Comparison of ENCODE assay signal across 8 cellular contexts in the genomic region with DNA sequence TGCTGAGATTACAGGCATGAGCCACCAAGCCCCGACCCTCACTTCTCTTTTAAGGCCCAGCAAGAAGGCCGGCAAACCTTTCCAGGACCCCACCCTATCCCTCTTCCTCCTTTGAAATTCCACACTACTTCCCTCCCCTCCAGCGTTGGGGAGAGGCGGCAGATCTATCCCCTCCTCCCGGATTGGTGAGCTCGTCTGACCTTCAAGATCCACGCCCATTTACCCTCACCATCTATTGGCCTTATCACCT. TPM values are rescaled to one million over a fixed set of nuclear protein-coding genes. Genes with fewer than 3 reads are reported as not detected.
DNase-seq lines count a peak whose midpoint lies in the region; ATAC-seq and TF ChIP-seq lines count a peak whose summit lies in the region.

No MANE protein-coding gene starts in this region.

- no peaks in the 10 kb centered on the region for H3K4me1 ChIP-seq in A673 (ENCODE audit: insufficient read depth, low read length, poor library complexity, severe bottlenecking)
- peaks cover 14% of the 10 kb centered on the region; the same call in 1 of the 2 replicates for H3K4me1 ChIP-seq in HUES6 (ENCODE audit: control insufficient read depth, insufficient read depth, low read length)
- no peaks in the 10 kb centered on the region for H3K4me1 ChIP-seq in muscle layer of duodenum (ENCODE audit: control insufficient read depth in 1 of 2, insufficient read depth in 2 of 2, low read length in 2 of 2)

- H3K27ac ChIP-seq in A673 (ENCODE audit: low read depth, low read length, poor library complexity, severe bottlenecking) (peak overlapping the region; percentile 74), HUES6 (ENCODE audit: low read depth, low read length) (no peak overlapping the region), muscle layer of duodenum (ENCODE audit: low read length) (peak overlapping the region; percentile 56)

- POLR2A ChIA-PET in A673 (lab: Charles Lee; ENCODE audit: low non-redundant PET): interaction anchor here (0.7 to 1.0 kb wide), 2 partner anchors 25 to 78 kb away, joined by 4 to 5 read pairs; no protein-coding TSS in a partner anchor

- H3K27me3 ChIP-seq in A673 (replicated peaks; ENCODE audit: insufficient read depth, low read depth, low read length, poor library complexity): no peaks in the 10 kb centered on the region
- H3K27me3 ChIP-seq in HUES6 (ENCODE audit: control insufficient read depth, insufficient read depth, low read length): no peaks in the 10 kb centered on the region
- H3K27me3 ChIP-seq in muscle layer of duodenum (ENCODE audit: low read depth, low read length): no peaks in the 10 kb centered on the region

- no peaks in the 10 kb centered on the region for H3K9me3 ChIP-seq in A673 (ENCODE audit: low read depth, low read length, poor library complexity, severe bottlenecking)
- H3K9me3 ChIP-seq in HUES6 (ENCODE audit: control insufficient read depth, insufficient read depth, low read depth, low read length): peaks cover 12% of the 10 kb centered on the region; the same call in 1 of the 2 replicates
- no peaks in the 10 kb centered on the region for H3K9me3 ChIP-seq in muscle layer of duodenum (ENCODE audit: control insufficient read depth in 1 of 2, low read length in 2 of 2)

- CTCF ChIA-PET in A673 (lab: Charles Lee): interaction anchor here (0.6 to 0.9 kb wide), 3 partner anchors 27 to 188 kb away, joined by 4 to 5 read pairs (median 5); no protein-coding TSS in a partner anchor

- no peak for DNase-seq in A673 (ENCODE audit: low spot score)
- no peak for DNase-seq in cardiac fibroblast (ENCODE audit: low read depth in 2 of 2)
- no peak for DNase-seq in NCI-H2081 treated with DMSO at 0.1 percent for 48 hours (lab: John Stamatoyannopoulos, UW)
- no peak for DNase-seq in AML-193 (lab: John Stamatoyannopoulos, UW)

- H3K9ac ChIP-seq in HUES6 (ENCODE audit: low read length): no peak overlapping the region

- no peak for ATAC-seq in HG03521 (IDR thresholded peaks at IDR 0.05; ENCODE audit: unreplicated experiment)
- no peak for ATAC-seq in GM21526 (IDR thresholded peaks at IDR 0.05; ENCODE audit: low FRiP score, unreplicated experiment)

- H3K36me3 ChIP-seq in A673 (ENCODE audit: insufficient read depth, low read length, poor library complexity, severe bottlenecking) (no peaks in the 10 kb centered on the region), HUES6 (ENCODE audit: control insufficient read depth, insufficient read depth, low read length) (no peaks in the 10 kb centered on the region), muscle layer of duodenum (ENCODE audit: control insufficient read depth in 1 of 2, insufficient read depth in 2 of 2, low read length in 2 of 2) (no peaks in the 10 kb centered on the region)

- BruUV-seq in A673 (replicated peaks; lab: Mats Ljungman, UMichigan): no TSS peak

- intact Hi-C loops in A673 (cut with micrococcal nuclease; ENCODE audit: unreplicated experiment): loop anchor here (1.0 kb wide), 1 partner anchor 45 kb away; a partner anchor contains a TSS

- H3K4me3 ChIP-seq in A673 (ENCODE audit: low read depth, low read length, poor library complexity, severe bottlenecking) (peak overlapping the region; percentile 51), HUES6 (ENCODE audit: low read depth, low read length) (peak overlapping the region; percentile 42), cardiac fibroblast (replicated peaks in 1 of 2; ENCODE audit: low read depth in 2 of 2, low read length in 2 of 2) (peak overlapping the region; percentile 26 to 47), muscle layer of duodenum (ENCODE audit: low read depth in 1 of 2, low read length in 2 of 2) (peak overlapping the region; percentile 38 to 39)

- TF ChIP-seq CTCF in A673 (conservative IDR thresholded peaks at IDR 0.05; ENCODE audit: low read depth, low read length): no peak
- no peak for TF ChIP-seq CTCF in cardiac fibroblast (IDR thresholded peaks at IDR 0.05; ENCODE audit: low read depth, low read length)

RNA-seq across cellular contexts. Expression of a gene that starts 4.5 kb away (rescaled TPM):
- 4.8 and 6.7 TPM in 2 replicates for total RNA-seq in A673 (2021)

RNA-seq across cellular contexts. Expression of a gene that starts 9.3 kb away (rescaled TPM):
- total RNA-seq in A673 (2021): 14.6 and 16.3 TPM in 2 replicates

RNA-seq across cellular contexts. Expression of a gene that starts 19.0 kb away (rescaled TPM):
- total RNA-seq in A673 (2021): 70.0 and 87.5 TPM in 2 replicates

RNA-seq across cellular contexts. Expression of a gene that starts 28.1 kb away (rescaled TPM):
- total RNA-seq in A673 (2021): 1.1 and 1.5 TPM in 2 replicates

RNA-seq across cellular contexts. Expression of a gene that starts 42.4 kb away (rescaled TPM):
- total RNA-seq in A673 (2021): not detected in 2 replicates
